8 cellular contexts compared by ENCODE assay signal in genomic region chr1:112744019-112744578, GRCh38. TPM values are rescaled to one million over a fixed set of nuclear protein-coding genes. Genes with fewer than 3 reads are reported as not detected.
DNase-seq lines count a peak whose midpoint lies in the region; ATAC-seq and TF ChIP-seq lines count a peak whose summit lies in the region.

No MANE protein-coding gene starts in this region.

- H2AK5ac ChIP-seq in trophoblast cell (ENCODE audit: low read length), result no peak overlapping the region

- peaks cover 44% of the 10 kb centered on the region for H3K27me3 Mint-ChIP-seq in activated naive CD8-positive, alpha-beta T cell

- H3K4me1 ChIP-seq in heart right ventricle (peaks cover 0 to 15% (median 10%) of the 10 kb centered on the region in 9 donors), trophoblast cell (ENCODE audit: control insufficient read depth in 1 of 2, insufficient read depth in 2 of 2, low read length in 2 of 2) (peaks cover 5 to 7% of the 10 kb centered on the region in 2 experiments)

- H3K27ac Mint-ChIP-seq in activated naive CD8-positive, alpha-beta T cell, result no peak overlapping the region

- no peak overlapping the region for H2BK120ac ChIP-seq in trophoblast cell (ENCODE audit: insufficient read depth, low read length, poor library complexity)

- no peak overlapping the region for H3K27ac ChIP-seq in heart right ventricle
- no peak overlapping the region for H3K27ac ChIP-seq in trophoblast cell (ENCODE audit: low read depth, low read length)

- peak overlapping the region; percentile 75 for H3K4me2 ChIP-seq in trophoblast cell (ENCODE audit: low read length)

- intact Hi-C loops in heart right ventricle (cut with DNase I), result no loop called here

- H3K9me3 ChIP-seq in heart right ventricle (peaks cover 0 to 7% (median 0%) of the 10 kb centered on the region in 11 donors), trophoblast cell (ENCODE audit: insufficient read depth, low read depth, low read length) (peaks cover 1% of the 10 kb centered on the region)

- peaks cover 2% of the 10 kb centered on the region for H3K4me1 Mint-ChIP-seq in activated naive CD8-positive, alpha-beta T cell (ENCODE audit: low read depth)

- no peaks in the 10 kb centered on the region for H3K79me2 ChIP-seq in trophoblast cell (ENCODE audit: control insufficient read depth, insufficient read depth, low read length, poor library complexity)

- WGBS in heart right ventricle, 2 donors, result 2% methylated on average over 51 to 58 of the region's 58 CpGs
- WGBS in trophoblast cell (ENCODE audit: extremely low coverage, insufficient coverage, insufficient read length), result no CpG with 5 or more reads among the region's 58 CpGs

- H3K27me3 ChIP-seq in heart right ventricle, result peaks cover 0 to 68% (median 55%) of the 10 kb centered on the region in 7 donors
- peaks cover 7% of the 10 kb centered on the region for H3K27me3 ChIP-seq in trophoblast cell (ENCODE audit: insufficient read depth, low read length)

- DNase-seq in EH (ENCODE audit: low read depth) (peak; percentile 55), heart right ventricle (peak in 1 of 2 donors; percentile 34), trophoblast cell (peak; percentile 35 to 57), NCI-H2107 treated with DMSO at 0.1 percent for 48 hours (lab: John Stamatoyannopoulos, UW; ENCODE audit: unreplicated experiment) (no peak)

- peak in 7 of 9 donors; percentile 20 to 60 (median 40) for TF ChIP-seq CTCF in heart right ventricle (IDR thresholded peaks at IDR 0.05)

- H4K8ac ChIP-seq in trophoblast cell (ENCODE audit: low read depth, low read length), result no peak overlapping the region

- no peak overlapping the region for H4K91ac ChIP-seq in trophoblast cell (ENCODE audit: low read depth, low read length)

- H3K23ac ChIP-seq in trophoblast cell (ENCODE audit: low read length), result no peak overlapping the region

- H2AFZ ChIP-seq in trophoblast cell (ENCODE audit: insufficient read depth, low read length, poor library complexity), result no peak overlapping the region

- H3K4me3 Mint-ChIP-seq in activated naive CD8-positive, alpha-beta T cell, result peak overlapping the region; percentile 41

- H4K12ac ChIP-seq in trophoblast cell (ENCODE audit: low read depth, low read length), result no peak overlapping the region

- no peaks in the 10 kb centered on the region for H3K79me1 ChIP-seq in trophoblast cell (ENCODE audit: low read length)

- no peak overlapping the region for H2BK12ac ChIP-seq in trophoblast cell (ENCODE audit: low read length)

- no peaks in the 10 kb centered on the region for H3K9me3 Mint-ChIP-seq in activated naive CD8-positive, alpha-beta T cell (ENCODE audit: low read depth)

- H3K18ac ChIP-seq in trophoblast cell (ENCODE audit: low read length), result no peak overlapping the region

- no peak overlapping the region for H3K4ac ChIP-seq in trophoblast cell (ENCODE audit: low read depth, low read length)

- H3K36me3 ChIP-seq in heart right ventricle (no peaks in the 10 kb centered on the region), trophoblast cell (ENCODE audit: control insufficient read depth in 1 of 2, insufficient read depth in 2 of 2, low read length in 2 of 2) (no peaks in the 10 kb centered on the region)

- H3K14ac ChIP-seq in trophoblast cell (ENCODE audit: low read length), result no peak overlapping the region

- H3K9ac ChIP-seq in trophoblast cell (ENCODE audit: low read length), result no peak overlapping the region

- H3K4me3 ChIP-seq in heart right ventricle (peak overlapping the region in 9 of 10 donors; percentile 3 to 46 (median 36)), trophoblast cell (ENCODE audit: low read depth, low read length) (peak overlapping the region; percentile 25)

- H2BK5ac ChIP-seq in trophoblast cell (ENCODE audit: low read depth, low read length, poor library complexity), result no peak overlapping the region

- peaks cover 2% of the 10 kb centered on the region for H3K36me3 Mint-ChIP-seq in activated naive CD8-positive, alpha-beta T cell

- peak; percentile 61 to 87 (median 82) for ATAC-seq in heart right ventricle
- ATAC-seq in HG02870 (IDR thresholded peaks at IDR 0.05; ENCODE audit: unreplicated experiment), result no peak
- no peak for ATAC-seq in HG02759 (IDR thresholded peaks at IDR 0.05; ENCODE audit: unreplicated experiment)
- no peak for ATAC-seq in GM21619 (IDR thresholded peaks at IDR 0.05; ENCODE audit: unreplicated experiment)

RNA-seq across cellular contexts. Expression of gene PPM1J, which starts 29.0 kb away (rescaled TPM):
- 10 to 100 TPM in 1 of 10 donors, 1 to 10 TPM in 9; 5.8 to 11.0 (median 8.5) TPM for total RNA-seq in heart right ventricle
- polyA plus RNA-seq in heart right ventricle, result 1 to 10 TPM; 2.4 to 8.4 TPM
- polyA plus RNA-seq in trophoblast cell (2013), result 2.2 and 2.3 TPM in 2 replicates

RNA-seq across cellular contexts. Expression of gene RHOC, which starts 37.2 kb away (rescaled TPM):
- 100 to 1,000 TPM; 115 to 225 (median 158) TPM for total RNA-seq in heart right ventricle
- polyA plus RNA-seq in heart right ventricle, result 100 to 1,000 TPM; 156 to 408 TPM
- 286 and 295 TPM in 2 replicates for polyA plus RNA-seq in trophoblast cell (2013)

Comparison
In these comparisons a context has a peak if more than half of its experiments do, and no peak if none do; other contexts are left out.
1. ATAC-seq: peak in heart right ventricle (8 of 8); none in HG02870 (single experiment), HG02759 (single experiment) and GM21619 (single experiment).